Comparison of ENCODE assay signal across 8 cellular contexts in genomic region chr2:56185582-56186046, GRCh38. TPM values are rescaled to one million over a fixed set of nuclear protein-coding genes. Genes with fewer than 3 reads are reported as not detected.
A peak's percentile ranks its signal among the peaks of the same experiment; 100 is the strongest.
DNase-seq lines count a peak whose midpoint lies in the region; ATAC-seq, FAIRE-seq and TF ChIP-seq lines count a peak whose summit lies in the region.

No MANE protein-coding gene starts in this region.

- peaks cover 0 to 28% (median 15%) of the 10 kb centered on the region in 3 donors for H3K4me1 ChIP-seq in gastroesophageal sphincter
- peaks cover 0 to 6% (median 0%) of the 10 kb centered on the region in 3 donors for H3K4me1 ChIP-seq in pancreas

- peak overlapping the region in 3 of 4 donors; percentile 12 to 68 (median 48) for H3K27ac ChIP-seq in gastroesophageal sphincter
- no peak overlapping the region for H3K27ac ChIP-seq in pancreas

- TF ChIP-seq CTCF in gastroesophageal sphincter (IDR thresholded peaks at IDR 0.05) (no peak), pancreas (IDR thresholded peaks at IDR 0.05) (peak in 1 of 4 donors; percentile 11)

- peak; percentile 16 for DNase-seq in NCI-H1092 treated with DMSO at 0.1 percent for 48 hours (lab: John Stamatoyannopoulos, UW)
- DNase-seq in NCI-H1092 (lab: John Stamatoyannopoulos, UW), result no peak
- peak; percentile 31 to 69 for DNase-seq in SHP77 (lab: John Stamatoyannopoulos, UW)
- peak in 4 of 6 donors; percentile 20 to 62 (median 34) for DNase-seq in pancreas
- no peak for DNase-seq in NCI-H1436 (lab: John Stamatoyannopoulos, UW)
- DNase-seq in putamen (ENCODE audit: low spot score), result no peak
- no peak for DNase-seq in stimulated activated CD4-positive, alpha-beta T cell treated with anti-CD3 and anti-CD28 coated beads, Interleukin-2, amount 100 ng/mL, for 24 hours

- intact Hi-C loops in pancreas (cut with DNase I), result loop anchor here in 1 of 3 donors (10.0 kb wide), 1 partner anchor 569 kb away; no protein-coding TSS in a partner anchor

- no peak for FAIRE-seq in pancreas (lab: Jason Lieb, UNC)

- WGBS in gastroesophageal sphincter (ENCODE audit: low coverage in 1 of 2), 2 donors, result 8 to 20% methylated on average over 1 to 10 of the region's 11 CpGs
- WGBS in pancreas, 2 donors, result 6 to 9% methylated on average over 11 of the region's 11 CpGs

- no peaks in the 10 kb centered on the region for H3K36me3 ChIP-seq in gastroesophageal sphincter
- no peaks in the 10 kb centered on the region for H3K36me3 ChIP-seq in pancreas

- H3K9me3 ChIP-seq in gastroesophageal sphincter (no peaks in the 10 kb centered on the region), pancreas (no peaks in the 10 kb centered on the region)

- H3K27me3 ChIP-seq in gastroesophageal sphincter, result peaks cover 82% of the 10 kb centered on the region
- no peaks in the 10 kb centered on the region for H3K27me3 ChIP-seq in pancreas

- no peak for TF ChIP-seq EP300 in gastroesophageal sphincter (IDR thresholded peaks at IDR 0.05)

- TF ChIP-seq POLR2A in gastroesophageal sphincter (IDR thresholded peaks at IDR 0.05), result no peak

- ATAC-seq in gastroesophageal sphincter, result peak; percentile 21
- peak in 3 of 4 donors; percentile 30 to 51 (median 34) for ATAC-seq in pancreas

- H3K4me3 ChIP-seq in gastroesophageal sphincter (peak overlapping the region; percentile 30 to 65), pancreas (peak overlapping the region in 2 of 4 donors; percentile 57 to 77)

RNA-seq across cellular contexts. Expression of gene CCDC85A, which starts 1.8 kb away (rescaled TPM):
- total RNA-seq in gastroesophageal sphincter (1 to 10 TPM; 2.6 to 7.0 (median 4.8) TPM), pancreas (under 1 TPM; 0.20 to 0.62 (median 0.31) TPM)
- under 1 TPM; 0.27 to 0.35 TPM for polyA plus RNA-seq in pancreas

Comparison
In these comparisons a context has a peak if more than half of its experiments do, and no peak if none do; other contexts are left out.
1. DNase-seq: peak in NCI-H1092 treated with DMSO at 0.1 percent for 48 hours (single experiment), SHP77 (2 of 2) and pancreas (4 of 6); none in NCI-H1092 (single experiment), NCI-H1436 (single experiment), putamen (single experiment) and stimulated activated CD4-positive, alpha-beta T cell treated with anti-CD3 and anti-CD28 coated beads, Interleukin-2, amount 100 ng/mL, for 24 hours (0 of 2).
2. H3K27ac ChIP-seq: peak in gastroesophageal sphincter (3 of 4); none in pancreas (0 of 4).